In the genomic region with DNA sequence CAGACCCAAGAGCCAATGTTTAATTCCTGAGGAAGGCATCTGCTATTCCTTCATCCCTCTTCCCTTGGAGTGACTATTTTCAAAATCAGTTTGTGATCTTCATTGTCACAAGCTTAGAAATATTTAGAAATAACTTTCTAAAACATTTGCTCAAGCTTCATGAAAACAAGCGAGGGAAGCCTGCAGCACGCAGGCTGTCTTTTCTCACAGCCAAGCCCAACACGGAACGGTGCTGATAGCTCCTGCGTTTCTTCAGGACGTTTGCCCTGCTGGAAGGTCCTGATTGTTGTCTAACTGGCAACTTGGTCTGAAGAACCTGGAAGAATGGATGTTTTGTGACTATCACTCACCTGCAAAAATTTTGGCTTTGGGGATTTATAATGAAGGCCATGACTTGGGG, we compare ENCODE assay signal across 5 cellular contexts.
"Had no signal": no experiment of that assay in that cellular context is flagged by ENCODE, and none has a peak within 500 bp of the region (broad histone marks: within the 10 kb centered on the region; RNA-seq: fewer than 3 reads in every experiment).

No MANE protein-coding gene starts in this region.

- H3K4me3 ChIP-seq: GM23248 had no signal

- ATAC-seq: HepG2 had no signal

- H3K27ac Mint-ChIP-seq: H9, IgD-negative memory B cell had no signal

- H3K4me3 Mint-ChIP-seq: H9, IgD-negative memory B cell had no signal

- H3K9ac ChIP-seq: GM23248 had no signal

- DNase-seq: GM23248, H9, HCEC 1CT had no signal

- H3K27ac ChIP-seq: GM23248 had no signal

- H3K9me3 Mint-ChIP-seq: IgD-negative memory B cell had no signal

- H2AFZ ChIP-seq: GM23248 had no signal
